Comparison of ENCODE assay signal across 1 cellular context in the genomic region with DNA sequence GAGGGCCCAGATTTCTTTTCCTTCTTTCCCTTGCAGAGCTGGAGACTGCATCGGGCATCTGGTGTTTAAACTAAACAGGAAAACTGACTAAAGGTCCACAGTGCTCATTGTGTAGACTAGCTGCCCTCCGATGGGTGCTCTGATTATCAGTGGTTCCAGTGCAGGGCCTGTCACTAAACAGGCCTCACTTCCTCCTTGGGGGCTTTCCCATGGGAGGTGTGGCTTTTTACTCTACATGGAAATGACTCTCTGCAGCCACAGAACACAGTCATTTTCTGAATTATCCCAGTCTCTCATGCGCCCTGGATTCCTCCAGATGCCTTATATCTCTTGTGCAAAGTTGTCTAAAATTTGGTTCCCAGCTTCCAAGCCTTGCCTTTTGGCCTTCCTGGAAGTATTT.
TF ChIP-seq lines count a peak whose summit lies in the region.

No MANE protein-coding gene starts in this region.

TF ChIP-seq in GM12878, 131 proteins besides CTCF, POLR2A, EP300 and RAD21 (continued from another document):
- TF ChIP-seq, protein P1, sequence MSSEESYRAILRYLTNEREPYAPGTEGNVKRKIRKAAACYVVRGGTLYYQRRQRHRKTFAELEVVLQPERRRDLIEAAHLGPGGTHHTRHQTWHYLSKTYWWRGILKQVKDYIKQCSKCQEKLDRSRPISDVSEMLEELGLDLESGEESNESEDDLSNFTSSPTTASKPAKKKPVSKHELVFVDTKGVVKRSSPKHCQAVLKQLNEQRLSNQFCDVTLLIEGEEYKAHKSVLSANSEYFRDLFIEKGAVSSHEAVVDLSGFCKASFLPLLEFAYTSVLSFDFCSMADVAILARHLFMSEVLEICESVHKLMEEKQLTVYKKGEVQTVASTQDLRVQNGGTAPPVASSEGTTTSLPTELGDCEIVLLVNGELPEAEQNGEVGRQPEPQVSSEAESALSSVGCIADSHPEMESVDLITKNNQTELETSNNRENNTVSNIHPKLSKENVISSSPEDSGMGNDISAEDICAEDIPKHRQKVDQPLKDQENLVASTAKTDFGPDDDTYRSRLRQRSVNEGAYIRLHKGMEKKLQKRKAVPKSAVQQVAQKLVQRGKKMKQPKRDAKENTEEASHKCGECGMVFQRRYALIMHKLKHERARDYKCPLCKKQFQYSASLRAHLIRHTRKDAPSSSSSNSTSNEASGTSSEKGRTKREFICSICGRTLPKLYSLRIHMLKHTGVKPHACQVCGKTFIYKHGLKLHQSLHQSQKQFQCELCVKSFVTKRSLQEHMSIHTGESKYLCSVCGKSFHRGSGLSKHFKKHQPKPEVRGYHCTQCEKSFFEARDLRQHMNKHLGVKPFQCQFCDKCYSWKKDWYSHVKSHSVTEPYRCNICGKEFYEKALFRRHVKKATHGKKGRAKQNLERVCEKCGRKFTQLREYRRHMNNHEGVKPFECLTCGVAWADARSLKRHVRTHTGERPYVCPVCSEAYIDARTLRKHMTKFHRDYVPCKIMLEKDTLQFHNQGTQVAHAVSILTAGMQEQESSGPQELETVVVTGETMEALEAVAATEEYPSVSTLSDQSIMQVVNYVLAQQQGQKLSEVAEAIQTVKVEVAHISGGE (CRISPR knock-in tag; IDR thresholded peaks at IDR 0.05): no peak
- 0 out of 2 replicates have a peak, but pooled peaks have one; percentile 15 for TF ChIP-seq JUNB (IDR thresholded peaks at IDR 0.05)
- TF ChIP-seq ZNF217 (IDR thresholded peaks at IDR 0.05): no peak
- TF ChIP-seq NR2C2 (IDR thresholded peaks at IDR 0.05; ENCODE audit: borderline replicate concordance, control insufficient read depth, insufficient read length, low read depth): no peak
- TF ChIP-seq, protein P2, sequence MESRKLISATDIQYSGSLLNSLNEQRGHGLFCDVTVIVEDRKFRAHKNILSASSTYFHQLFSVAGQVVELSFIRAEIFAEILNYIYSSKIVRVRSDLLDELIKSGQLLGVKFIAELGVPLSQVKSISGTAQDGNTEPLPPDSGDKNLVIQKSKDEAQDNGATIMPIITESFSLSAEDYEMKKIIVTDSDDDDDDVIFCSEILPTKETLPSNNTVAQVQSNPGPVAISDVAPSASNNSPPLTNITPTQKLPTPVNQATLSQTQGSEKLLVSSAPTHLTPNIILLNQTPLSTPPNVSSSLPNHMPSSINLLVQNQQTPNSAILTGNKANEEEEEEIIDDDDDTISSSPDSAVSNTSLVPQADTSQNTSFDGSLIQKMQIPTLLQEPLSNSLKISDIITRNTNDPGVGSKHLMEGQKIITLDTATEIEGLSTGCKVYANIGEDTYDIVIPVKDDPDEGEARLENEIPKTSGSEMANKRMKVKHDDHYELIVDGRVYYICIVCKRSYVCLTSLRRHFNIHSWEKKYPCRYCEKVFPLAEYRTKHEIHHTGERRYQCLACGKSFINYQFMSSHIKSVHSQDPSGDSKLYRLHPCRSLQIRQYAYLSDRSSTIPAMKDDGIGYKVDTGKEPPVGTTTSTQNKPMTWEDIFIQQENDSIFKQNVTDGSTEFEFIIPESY (IDR thresholded peaks at IDR 0.05): no peak
- TF ChIP-seq SPI1 (IDR thresholded peaks at IDR 0.05; ENCODE audit: borderline replicate concordance, insufficient read depth, low read depth, low read length): peak; percentile 83
- TF ChIP-seq, protein P3, sequence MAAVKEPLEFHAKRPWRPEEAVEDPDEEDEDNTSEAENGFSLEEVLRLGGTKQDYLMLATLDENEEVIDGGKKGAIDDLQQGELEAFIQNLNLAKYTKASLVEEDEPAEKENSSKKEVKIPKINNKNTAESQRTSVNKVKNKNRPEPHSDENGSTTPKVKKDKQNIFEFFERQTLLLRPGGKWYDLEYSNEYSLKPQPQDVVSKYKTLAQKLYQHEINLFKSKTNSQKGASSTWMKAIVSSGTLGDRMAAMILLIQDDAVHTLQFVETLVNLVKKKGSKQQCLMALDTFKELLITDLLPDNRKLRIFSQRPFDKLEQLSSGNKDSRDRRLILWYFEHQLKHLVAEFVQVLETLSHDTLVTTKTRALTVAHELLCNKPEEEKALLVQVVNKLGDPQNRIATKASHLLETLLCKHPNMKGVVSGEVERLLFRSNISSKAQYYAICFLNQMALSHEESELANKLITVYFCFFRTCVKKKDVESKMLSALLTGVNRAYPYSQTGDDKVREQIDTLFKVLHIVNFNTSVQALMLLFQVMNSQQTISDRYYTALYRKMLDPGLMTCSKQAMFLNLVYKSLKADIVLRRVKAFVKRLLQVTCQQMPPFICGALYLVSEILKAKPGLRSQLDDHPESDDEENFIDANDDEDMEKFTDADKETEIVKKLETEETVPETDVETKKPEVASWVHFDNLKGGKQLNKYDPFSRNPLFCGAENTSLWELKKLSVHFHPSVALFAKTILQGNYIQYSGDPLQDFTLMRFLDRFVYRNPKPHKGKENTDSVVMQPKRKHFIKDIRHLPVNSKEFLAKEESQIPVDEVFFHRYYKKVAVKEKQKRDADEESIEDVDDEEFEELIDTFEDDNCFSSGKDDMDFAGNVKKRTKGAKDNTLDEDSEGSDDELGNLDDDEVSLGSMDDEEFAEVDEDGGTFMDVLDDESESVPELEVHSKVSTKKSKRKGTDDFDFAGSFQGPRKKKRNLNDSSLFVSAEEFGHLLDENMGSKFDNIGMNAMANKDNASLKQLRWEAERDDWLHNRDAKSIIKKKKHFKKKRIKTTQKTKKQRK (IDR thresholded peaks at IDR 0.05; ENCODE audit: low read depth, low read length): no peak
- TF ChIP-seq POLR2AphosphoS5 (IDR thresholded peaks at IDR 0.05; ENCODE audit: low read length): 0 out of 2 replicates have a peak, but pooled peaks have one; percentile 1
- no peak for TF ChIP-seq SIN3A (IDR thresholded peaks at IDR 0.05; ENCODE audit: low read depth, low read length)
- no peak for TF ChIP-seq NR2C1 (IDR thresholded peaks at IDR 0.05)
- no peak for TF ChIP-seq RAD51 (IDR thresholded peaks at IDR 0.05)
- TF ChIP-seq NFXL1 (IDR thresholded peaks at IDR 0.05; ENCODE audit: borderline replicate concordance): no peak
- peak; percentile 73; the same call in 1 of the 2 replicates for TF ChIP-seq IRF4 (IDR thresholded peaks at IDR 0.05; ENCODE audit: low read depth, low read length)
- peak; percentile 75 for TF ChIP-seq RUNX3 (IDR thresholded peaks at IDR 0.05; ENCODE audit: low read length)
- TF ChIP-seq SREBF2 (IDR thresholded peaks at IDR 0.05; ENCODE audit: low read length): no peak
- TF ChIP-seq IKZF2 (IDR thresholded peaks at IDR 0.05): peak; percentile 35 to 36; a peak in 2 of 4 replicates
- no peak for TF ChIP-seq STAT3 (IDR thresholded peaks at IDR 0.05; ENCODE audit: low read depth, low read length)
- no peak for TF ChIP-seq SIX5 (IDR thresholded peaks at IDR 0.05; ENCODE audit: low read depth, low read length, severe bottlenecking)
- no peak for TF ChIP-seq RFX5 (IDR thresholded peaks at IDR 0.05; ENCODE audit: low read depth, low read length)
- TF ChIP-seq, protein P4, sequence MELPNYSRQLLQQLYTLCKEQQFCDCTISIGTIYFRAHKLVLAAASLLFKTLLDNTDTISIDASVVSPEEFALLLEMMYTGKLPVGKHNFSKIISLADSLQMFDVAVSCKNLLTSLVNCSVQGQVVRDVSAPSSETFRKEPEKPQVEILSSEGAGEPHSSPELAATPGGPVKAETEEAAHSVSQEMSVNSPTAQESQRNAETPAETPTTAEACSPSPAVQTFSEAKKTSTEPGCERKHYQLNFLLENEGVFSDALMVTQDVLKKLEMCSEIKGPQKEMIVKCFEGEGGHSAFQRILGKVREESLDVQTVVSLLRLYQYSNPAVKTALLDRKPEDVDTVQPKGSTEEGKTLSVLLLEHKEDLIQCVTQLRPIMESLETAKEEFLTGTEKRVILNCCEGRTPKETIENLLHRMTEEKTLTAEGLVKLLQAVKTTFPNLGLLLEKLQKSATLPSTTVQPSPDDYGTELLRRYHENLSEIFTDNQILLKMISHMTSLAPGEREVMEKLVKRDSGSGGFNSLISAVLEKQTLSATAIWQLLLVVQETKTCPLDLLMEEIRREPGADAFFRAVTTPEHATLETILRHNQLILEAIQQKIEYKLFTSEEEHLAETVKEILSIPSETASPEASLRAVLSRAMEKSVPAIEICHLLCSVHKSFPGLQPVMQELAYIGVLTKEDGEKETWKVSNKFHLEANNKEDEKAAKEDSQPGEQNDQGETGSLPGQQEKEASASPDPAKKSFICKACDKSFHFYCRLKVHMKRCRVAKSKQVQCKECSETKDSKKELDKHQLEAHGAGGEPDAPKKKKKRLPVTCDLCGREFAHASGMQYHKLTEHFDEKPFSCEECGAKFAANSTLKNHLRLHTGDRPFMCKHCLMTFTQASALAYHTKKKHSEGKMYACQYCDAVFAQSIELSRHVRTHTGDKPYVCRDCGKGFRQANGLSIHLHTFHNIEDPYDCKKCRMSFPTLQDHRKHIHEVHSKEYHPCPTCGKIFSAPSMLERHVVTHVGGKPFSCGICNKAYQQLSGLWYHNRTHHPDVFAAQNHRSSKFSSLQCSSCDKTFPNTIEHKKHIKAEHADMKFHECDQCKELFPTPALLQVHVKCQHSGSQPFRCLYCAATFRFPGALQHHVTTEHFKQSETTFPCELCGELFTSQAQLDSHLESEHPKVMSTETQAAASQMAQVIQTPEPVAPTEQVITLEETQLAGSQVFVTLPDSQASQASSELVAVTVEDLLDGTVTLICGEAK (IDR thresholded peaks at IDR 0.05; ENCODE audit: borderline replicate concordance): no peak
- TF ChIP-seq KAT2A (conservative IDR thresholded peaks at IDR 0.05; ENCODE audit: control insufficient read depth, low read depth, low read length): no peak
- peak; percentile 18; the same call in 1 of the 2 replicates for TF ChIP-seq DPF2 (IDR thresholded peaks at IDR 0.05)
- TF ChIP-seq SUZ12 (IDR thresholded peaks at IDR 0.05; ENCODE audit: unreplicated experiment): no peak
- no peak for TF ChIP-seq TCF7 (IDR thresholded peaks at IDR 0.05; ENCODE audit: borderline replicate concordance)
- TF ChIP-seq SMAD5 (IDR thresholded peaks at IDR 0.05; ENCODE audit: low read depth): no peak
- peak; percentile 66 for TF ChIP-seq EED (IDR thresholded peaks at IDR 0.05; ENCODE audit: low read depth)
